1 cellular context compared by ENCODE assay signal in genomic region chr19:14203258-14203657, GRCh38.
TF ChIP-seq lines count a peak whose summit lies in the region.

No MANE protein-coding gene starts in this region.

TF ChIP-seq in HepG2, 621 proteins besides CTCF, POLR2A, EP300 and RAD21:
- peak; percentile 69 for TF ChIP-seq ZNF263 (CRISPR knock-in tag; IDR thresholded peaks at IDR 0.05)
- no peak for TF ChIP-seq IKZF5 (CRISPR knock-in tag; IDR thresholded peaks at IDR 0.05)
- no peak for TF ChIP-seq SIN3A (IDR thresholded peaks at IDR 0.05; ENCODE audit: borderline replicate concordance, low read depth, low read length)
- TF ChIP-seq ZNF850 (CRISPR knock-in tag; conservative IDR thresholded peaks at IDR 0.05) = no peak
- TF ChIP-seq NFRKB (IDR thresholded peaks at IDR 0.05) = no peak
- TF ChIP-seq NFYB (CRISPR knock-in tag; IDR thresholded peaks at IDR 0.05) = no peak
- no peak for TF ChIP-seq ATM (IDR thresholded peaks at IDR 0.05; ENCODE audit: borderline replicate concordance)
- TF ChIP-seq ARNT (IDR thresholded peaks at IDR 0.05) = no peak
- TF ChIP-seq REPIN1 (CRISPR knock-in tag; IDR thresholded peaks at IDR 0.05; ENCODE audit: borderline replicate concordance, low read depth) = no peak
TF ChIP-seq in HepG2: peak in this region for 1.
